1 cellular context compared by ENCODE assay signal in genomic region chr16:88921603-88921995, GRCh38.
TF ChIP-seq lines count a peak whose summit lies in the region.

No MANE protein-coding gene starts in this region.

TF ChIP-seq in SK-N-SH treated with all-trans-retinoic acid at 6 μM for 48 hours, 23 proteins besides CTCF, POLR2A, EP300 and RAD21 (continued from another document):
- TF ChIP-seq CREB5 (CRISPR knock-in tag; IDR thresholded peaks at IDR 0.05; ENCODE audit: low read depth) (no peak), BACH2 (CRISPR knock-in tag; IDR thresholded peaks at IDR 0.05; ENCODE audit: borderline replicate concordance) (no peak), ZFP3 (CRISPR knock-in tag; IDR thresholded peaks at IDR 0.05) (no peak), ISL1 (CRISPR knock-in tag; IDR thresholded peaks at IDR 0.05) (no peak), ARNTL (CRISPR knock-in tag; IDR thresholded peaks at IDR 0.05; ENCODE audit: borderline replicate concordance, low read depth) (no peak), RARB (CRISPR knock-in tag; IDR thresholded peaks at IDR 0.05) (no peak)
TF ChIP-seq in SK-N-SH treated with all-trans-retinoic acid at 6 μM for 48 hours: peak in this region for 0.
